Comparison of ENCODE assay signal across 31 cellular contexts in genomic region chr11:7874061-7874460, GRCh38. TPM values are rescaled to one million over a fixed set of nuclear protein-coding genes. Genes with fewer than 3 reads are reported as not detected.
"Had no signal": no experiment of that assay in that cellular context is flagged by ENCODE, and none has a peak within 500 bp of the region (broad histone marks: within the 10 kb centered on the region; RNA-seq: fewer than 3 reads in every experiment).

No MANE protein-coding gene starts in this region.

- H3K9me3 ChIP-seq: adrenal gland, SJCRH30 had no signal

- H3K9me2 ChIP-seq: SK-N-SH had no signal

- H3K4me3 ChIP-seq: adrenal gland, K562, SJCRH30 had no signal

- H3K9ac ChIP-seq: SK-N-SH had no signal

- H3K36me3 ChIP-seq: adrenal gland had no signal

- H3K27me3 ChIP-seq: adrenal gland, SJCRH30 had no signal

- H3K27ac ChIP-seq: adrenal gland, SJCRH30, VCaP had no signal

- H3K4me2 ChIP-seq: SK-N-SH had no signal

- DNase-seq: activated CD4-positive, alpha-beta memory T cell treated with anti-CD3 and anti-CD28 coated beads for 36 hours; activated CD4-positive, alpha-beta T cell treated with anti-CD3 and anti-CD28 coated beads, Interleukin-2, amount 10 ng/mL, durations not matched to agents 7 days and 5 days; activated CD4-positive, CD25-positive, alpha-beta regulatory T cell; activated gamma-delta T cell treated with Interleukin-2 at 50 U/mL for 16 hours; activated naive CD4-positive, alpha-beta T cell treated with anti-CD3 and anti-CD28 coated beads, Interleukin-2, amount 10 ng/mL, durations not matched to agents 7 days and 5 days; activated naive CD8-positive, alpha-beta T cell treated with anti-CD3 and anti-CD28 coated beads, Interleukin-2, amount 10 ng/mL, durations not matched to agents 7 days and 5 days; activated T-cell treated with anti-CD3 and anti-CD28 coated beads, Interleukin-2, amount 50 U/mL, for 72 hours; adrenal gland; anterior cingulate cortex; central memory CD4-positive, alpha-beta T cell; Karpas-422; NCI-H1092; NCI-H1417; NCI-H2029; NCI-H2107; NCI-H2171 treated with DMSO at 0.1 percent for 48 hours; NCI-H345; NCI-H510A; NCI-H526 treated with DMSO at 0.1 percent for 48 hours; NCI-H82; OCI-M1; Right ventricle myocardium superior; RPMI8226; SJCRH30; SK-N-SH; T-helper 1 cell had no signal

- H3K4me1 ChIP-seq: adrenal gland, SJCRH30 had no signal

RNA-seq across cellular contexts. Expression of gene OR5P3, which starts 43.4 kb away (rescaled TPM):
- total RNA-seq: activated CD4-positive, alpha-beta memory T cell treated with anti-CD3 and anti-CD28 coated beads for 36 hours; activated CD4-positive, alpha-beta T cell treated with anti-CD3 and anti-CD28 coated beads, Interleukin-2, amount 10 ng/mL, durations not matched to agents 7 days and 5 days; activated CD8-positive, alpha-beta memory T cell treated with anti-CD3 and anti-CD28 coated beads for 36 hours; activated naive CD8-positive, alpha-beta T cell treated with anti-CD3 and anti-CD28 coated beads, Interleukin-2, amount 10 ng/mL, durations not matched to agents 7 days and 5 days; activated T-cell treated with anti-CD3 and anti-CD28 coated beads, Interleukin-2, amount 50 U/mL, for 72 hours; activated T-helper 2 cell treated with anti-CD3 and anti-CD28 coated beads, Interferon-gamma antibody, Interleukin-2, Interleukin-4, amounts not matched to agents 10 μg/mL and 5 μg/mL and 100 μg/mL, durations not matched to agents 14 hours and 24 hours and 36 hours; adrenal gland; K562; Right ventricle myocardium superior; SJCRH30; T-helper 2 cell treated with Interferon-gamma antibody and Interleukin-4, amounts not matched to agents 100 ng/mL and 5 ng/mL, for 36 hours had no signal
- polyA plus RNA-seq: adrenal gland, K562, SK-N-SH had no signal

RNA-seq across cellular contexts. Expression of gene OR10A6, which starts 57.0 kb away (rescaled TPM):
- total RNA-seq: activated CD4-positive, alpha-beta memory T cell treated with anti-CD3 and anti-CD28 coated beads for 36 hours; activated CD4-positive, alpha-beta T cell treated with anti-CD3 and anti-CD28 coated beads, Interleukin-2, amount 10 ng/mL, durations not matched to agents 7 days and 5 days; activated CD8-positive, alpha-beta memory T cell treated with anti-CD3 and anti-CD28 coated beads for 36 hours; activated naive CD8-positive, alpha-beta T cell treated with anti-CD3 and anti-CD28 coated beads, Interleukin-2, amount 10 ng/mL, durations not matched to agents 7 days and 5 days; activated T-cell treated with anti-CD3 and anti-CD28 coated beads, Interleukin-2, amount 50 U/mL, for 72 hours; activated T-helper 2 cell treated with anti-CD3 and anti-CD28 coated beads, Interferon-gamma antibody, Interleukin-2, Interleukin-4, amounts not matched to agents 10 μg/mL and 5 μg/mL and 100 μg/mL, durations not matched to agents 14 hours and 24 hours and 36 hours; adrenal gland; K562; Right ventricle myocardium superior; SJCRH30; T-helper 2 cell treated with Interferon-gamma antibody and Interleukin-4, amounts not matched to agents 100 ng/mL and 5 ng/mL, for 36 hours had no signal
- polyA plus RNA-seq: adrenal gland, K562, SK-N-SH had no signal
